12 cellular contexts compared by ENCODE assay signal in the genomic region with DNA sequence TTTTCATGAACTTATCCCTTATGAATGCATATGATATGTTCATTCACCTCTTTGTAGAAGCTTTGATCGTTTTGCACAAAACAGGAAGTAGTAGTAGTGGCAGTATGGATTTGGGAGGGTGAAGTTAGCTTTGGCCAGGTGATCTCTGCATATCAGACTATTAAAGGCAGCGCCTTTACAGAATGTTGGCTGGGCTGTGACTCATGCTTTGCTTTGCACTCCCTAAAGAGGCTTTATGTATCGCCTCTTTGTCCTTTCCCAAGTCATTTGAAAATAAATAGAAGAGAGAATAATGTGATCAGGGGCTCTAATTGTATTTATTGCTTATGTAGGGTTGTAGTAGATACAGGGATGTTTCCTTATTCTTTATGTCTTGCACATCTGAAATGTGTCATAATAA. TPM values are rescaled to one million over a fixed set of nuclear protein-coding genes. Genes with fewer than 3 reads are reported as not detected.
DNase-seq lines count a peak whose midpoint lies in the region; FAIRE-seq lines count a peak whose summit lies in the region.
"Had no signal": no experiment of that assay in that cellular context is flagged by ENCODE, and none has a peak within 500 bp of the region (broad histone marks: within the 10 kb centered on the region; RNA-seq: fewer than 3 reads in every experiment).

No MANE protein-coding gene starts in this region.

- no peak for FAIRE-seq in urothelium cell line (lab: Jason Lieb, UNC)
- FAIRE-seq: GM12878 had no signal

- DNase-seq in NCI-H748 (lab: John Stamatoyannopoulos, UW; ENCODE audit: unreplicated experiment), result peak; percentile 28
- no peak for DNase-seq in NCI-H748 treated with DMSO at 0.1 percent for 48 hours (lab: John Stamatoyannopoulos, UW)
- DNase-seq in SK-MEL-5 (ENCODE audit: low read depth, low spot score), result peak; percentile 77
- DNase-seq in iPS-NIHi7 (ENCODE audit: extremely low spot score), result peak; percentile 53
- DNase-seq in urothelium cell line (ENCODE audit: low spot score), result peak; percentile 66
- DNase-seq in NCI-H187 (lab: John Stamatoyannopoulos, UW), result no peak
- no peak for DNase-seq in nucleus accumbens (lab: John Stamatoyannopoulos, UW)
- no peak for DNase-seq in activated naive CD4-positive, alpha-beta T cell treated with anti-CD3 and anti-CD28 coated beads, Interleukin-2, amount 50 U/mL, for 16 hours
- DNase-seq: activated T-cell treated with anti-CD3 and anti-CD28 coated beads, Interleukin-2, amount 50 U/mL, for 24 hours; DMS79; ovary had no signal

- in situ Hi-C loops in SK-MEL-5 (cut with HindIII; ENCODE audit: low pct_unique_long_range_greater_than_20kb, low sequenced_read_pairs), result no loop called here

RNA-seq across cellular contexts. Expression of a gene that starts 50.4 kb away (rescaled TPM):
- total RNA-seq in SK-MEL-5 (2014; rRNA removed; shearing (Covaris generic)), result 0.82 and 0.88 TPM in 2 replicates
- 0.63 and 1.7 TPM in 2 replicates for polyA plus RNA-seq in SK-MEL-5 (2015; cell fraction: cytosol; rRNA removed)
- 0.12 and 0.25 TPM in 2 replicates for polyA plus RNA-seq in SK-MEL-5 (2015; cell fraction: nucleus; rRNA removed)

Comparison
In these comparisons a context has a peak if more than half of its experiments do, and no peak if none do; other contexts are left out.
1. DNase-seq: peak in NCI-H748 (single experiment), SK-MEL-5 (single experiment), iPS-NIHi7 (single experiment) and urothelium cell line (single experiment); none in NCI-H748 treated with DMSO at 0.1 percent for 48 hours (single experiment), NCI-H187 (0 of 2), nucleus accumbens (0 of 56) and activated naive CD4-positive, alpha-beta T cell treated with anti-CD3 and anti-CD28 coated beads, Interleukin-2, amount 50 U/mL, for 16 hours (single experiment).